ENCODE assay signal across 8 cellular contexts in the genomic region with DNA sequence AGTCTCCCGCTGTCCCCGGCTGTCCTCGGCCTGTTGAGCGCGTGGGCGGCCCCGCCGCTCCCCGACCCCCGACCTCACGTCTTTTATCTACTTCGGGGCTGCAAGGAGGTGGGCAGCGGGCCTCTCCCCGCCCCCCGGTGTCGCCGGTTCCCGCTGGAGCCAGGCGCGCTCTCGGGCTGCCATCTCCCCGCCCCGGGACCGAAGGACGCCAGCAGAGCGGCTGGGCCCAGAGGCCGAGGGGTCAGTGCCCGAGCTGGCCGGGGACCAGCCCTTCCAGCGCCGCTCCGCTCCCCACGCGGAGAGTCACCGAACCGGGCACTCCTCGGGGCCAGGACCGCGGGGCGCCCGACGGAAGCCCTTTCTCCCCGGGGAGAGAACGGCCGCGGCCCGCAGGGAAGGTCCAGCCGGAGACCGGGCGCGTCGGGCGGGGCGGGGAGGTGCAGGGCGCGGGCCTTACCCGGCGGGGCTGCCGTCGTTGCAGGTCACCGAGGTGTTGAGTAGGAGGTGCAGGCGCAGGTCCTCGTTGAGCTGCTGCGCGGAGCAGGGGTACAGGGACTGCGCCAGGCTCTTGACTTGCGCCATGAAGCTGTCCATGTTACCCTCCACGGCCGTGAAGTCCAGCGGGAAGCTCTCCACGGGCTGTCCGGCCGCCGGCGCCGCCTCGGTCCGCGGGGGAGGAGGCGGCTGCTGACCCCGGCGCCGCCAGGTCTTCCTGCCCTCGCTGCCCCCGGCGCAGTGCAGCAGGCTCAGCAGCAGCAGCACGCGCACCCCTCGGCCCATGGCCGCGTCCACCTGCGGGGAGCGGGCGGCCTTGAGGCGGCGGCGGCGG. TPM values are rescaled to one million over a fixed set of nuclear protein-coding genes. Genes with fewer than 3 reads are reported as not detected.
DNase-seq lines count a peak whose midpoint lies in the region; ATAC-seq and TF ChIP-seq lines count a peak whose summit lies in the region.

No MANE protein-coding gene starts in this region.

- H3K4me3 ChIP-seq in BJ (ENCODE audit: low read depth, low read length) (peak overlapping the region; percentile 23; the same call in 1 of the 2 replicates), HL-60 (replicated peaks; ENCODE audit: insufficient read depth, low read length) (peak overlapping the region; percentile 22), ectodermal cell (ENCODE audit: insufficient read depth, low read depth, low read length) (peak overlapping the region; percentile 25), osteoblast (ENCODE audit: insufficient read depth, low read length) (peak overlapping the region; percentile 35)

- CTCF ChIA-PET in BJ (lab: Yijun Ruan, JAX), result interaction anchor here (0.5 to 3.0 kb wide), 32 partner anchors 8 to 196 kb away, joined by 3 to 218 read pairs (median 8); a partner anchor contains a TSS

- peaks cover 8% of the 10 kb centered on the region for H3K4me1 ChIP-seq in ectodermal cell (ENCODE audit: control insufficient read depth, insufficient read depth, low read length)
- no peaks in the 10 kb centered on the region for H3K4me1 ChIP-seq in osteoblast (ENCODE audit: insufficient read depth, low read length)

- peaks cover 3% of the 10 kb centered on the region for H4K20me1 ChIP-seq in osteoblast (ENCODE audit: insufficient read depth, low read length)

- WGBS in ectodermal cell, 2 experiments, result 5 to 6% methylated on average over 98 of the region's 98 CpGs

- H3K27me3 ChIP-seq in BJ (ENCODE audit: control insufficient read depth, insufficient read depth, low read length) (peaks cover 22% of the 10 kb centered on the region), HL-60 (ENCODE audit: insufficient read depth, poor library complexity, severe bottlenecking) (peaks cover 14% of the 10 kb centered on the region), ectodermal cell (ENCODE audit: control insufficient read depth, insufficient read depth, low read length, poor library complexity, severe bottlenecking) (peaks cover 80% of the 10 kb centered on the region), osteoblast (ENCODE audit: insufficient read depth, low read length) (peaks cover 45% of the 10 kb centered on the region)

- DNase-seq in BJ (ENCODE audit: low read depth), result no peak
- no peak for DNase-seq in HL-60 (ENCODE audit: low read depth in 1 of 2, low spot score in 1 of 2)
- DNase-seq in osteoblast (ENCODE audit: insufficient read length, low spot score, missing footprints), result peak; percentile 82
- DNase-seq in NCI-H2029 treated with DMSO at 0.1 percent for 48 hours (lab: John Stamatoyannopoulos, UW), result no peak
- no peak for DNase-seq in NCI-H1048 (lab: John Stamatoyannopoulos, UW)

- H2AFZ ChIP-seq in osteoblast (ENCODE audit: low read length), result no peak overlapping the region

- peak overlapping the region; percentile 53 for H3K4me2 ChIP-seq in osteoblast (ENCODE audit: insufficient read depth, low read length)

- H3K9me3 ChIP-seq in ectodermal cell (ENCODE audit: control insufficient read depth, low read length), result no peaks in the 10 kb centered on the region
- H3K9me3 ChIP-seq in osteoblast (ENCODE audit: low read depth, low read length), result no peaks in the 10 kb centered on the region

- H3K79me2 ChIP-seq in osteoblast (ENCODE audit: insufficient read depth, low read length), result no peaks in the 10 kb centered on the region

- ATAC-seq in GM21576 (IDR thresholded peaks at IDR 0.05; ENCODE audit: unreplicated experiment) (no peak), HG03039 (IDR thresholded peaks at IDR 0.05; ENCODE audit: unreplicated experiment) (no peak)

- no peak for TF ChIP-seq CTCF in BJ (IDR thresholded peaks at IDR 0.05; ENCODE audit: insufficient read depth, low read depth, low read length)
- TF ChIP-seq CTCF in HL-60 (IDR thresholded peaks at IDR 0.05; ENCODE audit: insufficient read depth, low read length), result no peak
- TF ChIP-seq CTCF in osteoblast (IDR thresholded peaks at IDR 0.05; ENCODE audit: extremely low read depth, low read depth, low read length), result no peak

- H3K27ac ChIP-seq in HL-60 (replicated peaks), result no peak overlapping the region
- H3K27ac ChIP-seq in ectodermal cell (ENCODE audit: insufficient read depth, low read depth, low read length, poor library complexity, severe bottlenecking), result no peak overlapping the region
- H3K27ac ChIP-seq in osteoblast (ENCODE audit: low read depth, low read length), result no peak overlapping the region

- POLR2A ChIA-PET in BJ (lab: Charles Lee), result no interaction called here

- H3K36me3 ChIP-seq in BJ (ENCODE audit: control insufficient read depth, insufficient read depth, low read length) (no peaks in the 10 kb centered on the region), ectodermal cell (ENCODE audit: control insufficient read depth, insufficient read depth, low read length) (no peaks in the 10 kb centered on the region), osteoblast (ENCODE audit: insufficient read depth, low read length) (no peaks in the 10 kb centered on the region)

RNA-seq across cellular contexts. Expression of a gene that starts 0.6 kb away (rescaled TPM):
- polyA plus RNA-seq in BJ (2011; rRNA removed), result 0.06 TPM in 1 of 2 replicates, not detected in the other
- not detected in 2 replicates for polyA minus RNA-seq in BJ (2011; rRNA and poly(A)+ RNA removed)
- 2.3 TPM for polyA plus RNA-seq in ectodermal cell (2013, experiment 1 of 4)
- polyA plus RNA-seq in ectodermal cell (2013, experiment 2 of 4), result 3.4 TPM
- polyA plus RNA-seq in ectodermal cell (2013, experiment 3 of 4), result 4.5 TPM
- polyA plus RNA-seq in ectodermal cell (2013, experiment 4 of 4), result 5.3 TPM
- 0.72 TPM in 1 of 2 replicates, not detected in the other for total RNA-seq in osteoblast

RNA-seq across cellular contexts. Expression of a gene that starts 13.3 kb away (rescaled TPM):
- polyA plus RNA-seq in BJ (2011; rRNA removed), result not detected in 2 replicates
- not detected in 2 replicates for polyA minus RNA-seq in BJ (2011; rRNA and poly(A)+ RNA removed)
- not detected for polyA plus RNA-seq in ectodermal cell (2013, experiment 1 of 4)
- 0.12 TPM for polyA plus RNA-seq in ectodermal cell (2013, experiment 2 of 4)
- polyA plus RNA-seq in ectodermal cell (2013, experiment 3 of 4), result 0.21 TPM
- 0.20 TPM for polyA plus RNA-seq in ectodermal cell (2013, experiment 4 of 4)
- total RNA-seq in osteoblast, result not detected in 2 replicates

RNA-seq across cellular contexts. Expression of a gene that starts 17.1 kb away (rescaled TPM):
- 12.0 and 15.4 TPM in 2 replicates for polyA plus RNA-seq in BJ (2011; rRNA removed)
- polyA minus RNA-seq in BJ (2011; rRNA and poly(A)+ RNA removed), result 12.3 and 13.0 TPM in 2 replicates
- polyA plus RNA-seq in ectodermal cell (2013, experiment 1 of 4), result 48.6 TPM
- polyA plus RNA-seq in ectodermal cell (2013, experiment 2 of 4), result 47.6 TPM
- polyA plus RNA-seq in ectodermal cell (2013, experiment 3 of 4), result 31.3 TPM
- 32.9 TPM for polyA plus RNA-seq in ectodermal cell (2013, experiment 4 of 4)
- total RNA-seq in osteoblast, result 33.9 and 35.8 TPM in 2 replicates

RNA-seq across cellular contexts. Expression of a gene that starts 23.2 kb away (rescaled TPM):
- polyA plus RNA-seq in BJ (2011; rRNA removed), result 156 and 245 TPM in 2 replicates
- 76.0 and 115 TPM in 2 replicates for polyA minus RNA-seq in BJ (2011; rRNA and poly(A)+ RNA removed)
- polyA plus RNA-seq in ectodermal cell (2013, experiment 1 of 4), result 87.0 TPM
- polyA plus RNA-seq in ectodermal cell (2013, experiment 2 of 4), result 77.7 TPM
- 65.9 TPM for polyA plus RNA-seq in ectodermal cell (2013, experiment 3 of 4)
- polyA plus RNA-seq in ectodermal cell (2013, experiment 4 of 4), result 71.9 TPM
- 121 and 141 TPM in 2 replicates for total RNA-seq in osteoblast

RNA-seq across cellular contexts. Expression of a gene that starts 32.8 kb away (rescaled TPM):
- 12.2 and 20.6 TPM in 2 replicates for polyA plus RNA-seq in BJ (2011; rRNA removed)
- polyA minus RNA-seq in BJ (2011; rRNA and poly(A)+ RNA removed), result 6.6 and 6.7 TPM in 2 replicates
- polyA plus RNA-seq in ectodermal cell (2013, experiment 1 of 4), result 19.5 TPM
- 16.7 TPM for polyA plus RNA-seq in ectodermal cell (2013, experiment 2 of 4)
- polyA plus RNA-seq in ectodermal cell (2013, experiment 3 of 4), result 12.0 TPM
- polyA plus RNA-seq in ectodermal cell (2013, experiment 4 of 4), result 12.7 TPM
- 27.1 and 32.6 TPM in 2 replicates for total RNA-seq in osteoblast
